In the genomic region with DNA sequence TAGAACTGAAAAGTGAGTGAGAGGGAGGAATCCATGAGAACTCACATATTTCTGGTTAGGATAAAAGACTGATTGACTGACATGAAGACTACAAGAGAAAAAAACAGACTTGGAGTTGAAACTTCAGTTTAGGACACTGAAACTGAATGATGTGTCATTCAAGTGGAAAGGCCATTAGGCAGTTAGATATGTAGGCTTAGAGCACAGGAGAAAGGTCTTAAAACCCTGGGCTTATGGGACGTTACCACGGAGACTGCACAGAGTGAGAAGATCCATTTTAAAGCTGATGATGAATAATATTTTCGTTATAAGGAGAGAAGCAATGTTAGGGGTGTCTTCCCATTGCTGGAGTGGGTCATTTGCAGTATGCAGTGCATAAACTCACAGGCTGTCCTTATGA, we compare ENCODE assay signal across 11 cellular contexts.
A peak's percentile ranks its signal among the peaks of the same experiment; 100 is the strongest.
DNase-seq lines count a peak whose midpoint lies in the region; ATAC-seq and TF ChIP-seq lines count a peak whose summit lies in the region.
"Had no signal": no experiment of that assay in that cellular context is flagged by ENCODE, and none has a peak within 500 bp of the region (broad histone marks: within the 10 kb centered on the region; RNA-seq: fewer than 3 reads in every experiment).

No MANE protein-coding gene starts in this region.

- TF ChIP-seq POLR2A in esophagus squamous epithelium (IDR thresholded peaks at IDR 0.05) = no peak

- 48 to 77% methylated on average over 3 of the region's 3 CpGs for whole genome bisulfite sequencing in esophagus squamous epithelium, 2 donors

- no peaks in the 10 kb centered on the region for H3K27me3 Mint-ChIP-seq in activated T-cell treated with anti-CD3 and anti-CD28 coated beads, Interleukin-2, amount 50 U/mL, for 24 hours
- no peaks in the 10 kb centered on the region for H3K27me3 Mint-ChIP-seq in stimulated activated naive CD8-positive, alpha-beta T cell treated with anti-CD3 and anti-CD28 coated beads, Interleukin-15, Interleukin-2, amounts not matched to agents 100 ng/mL and 50 ng/mL, for 24 hours

- TF ChIP-seq CTCF in RWPE2 (IDR thresholded peaks at IDR 0.05; ENCODE audit: poor library complexity, severe bottlenecking) (no peak), esophagus squamous epithelium (IDR thresholded peaks at IDR 0.05) (no peak), coronary artery (IDR thresholded peaks at IDR 0.05) (no peak)

- ATAC-seq in RWPE2 (ENCODE audit: low read depth) = peak; percentile 15; the same call in 2 of the 3 replicates

- H3K4me3 Mint-ChIP-seq in activated T-cell treated with anti-CD3 and anti-CD28 coated beads, Interleukin-2, amount 50 U/mL, for 24 hours = no peak overlapping the region
- peak overlapping the region; percentile 57 for H3K4me3 Mint-ChIP-seq in stimulated activated naive CD8-positive, alpha-beta T cell treated with anti-CD3 and anti-CD28 coated beads, Interleukin-15, Interleukin-2, amounts not matched to agents 100 ng/mL and 50 ng/mL, for 24 hours
- H3K4me3 Mint-ChIP-seq: activated T-helper 1 cell treated with anti-CD3 and anti-CD28 coated beads, Interleukin-12 subunit alpha, Interleukin-12 subunit beta, Interleukin-2, Interleukin-4 antibody, amounts not matched to agents 30 ng/mL and 10 ng/mL and 1 ng/mL, durations not matched to agents 14 hours and 24 hours and 36 hours had no signal

- intact Hi-C loops in esophagus squamous epithelium (cut with DNase I) = no loop called here

- H3K9me3 ChIP-seq in RWPE2 (ENCODE audit: severe bottlenecking) (no peaks in the 10 kb centered on the region), esophagus squamous epithelium (no peaks in the 10 kb centered on the region)

- H3K36me3 ChIP-seq in RWPE2 (ENCODE audit: low read depth) = 0 out of 2 replicates have a peak, but pooled peaks cover 3% of the 10 kb centered on the region
- no peaks in the 10 kb centered on the region for H3K36me3 ChIP-seq in esophagus squamous epithelium

- no peak for DNase-seq in activated T-cell treated with anti-CD3 and anti-CD28 coated beads, Interleukin-2, amount 50 U/mL, for 24 hours
- DNase-seq in activated T-cell treated with anti-CD3 and anti-CD28 coated beads, Interleukin-2, amount 50 U/mL, for 1 hour = no peak
- no peak for DNase-seq in RWPE2 (ENCODE audit: low spot score)
- no peak for DNase-seq in esophagus squamous epithelium (lab: John Stamatoyannopoulos, UW)
- no peak for DNase-seq in coronary artery (ENCODE audit: low spot score)
- no peak for DNase-seq in cerebellum (ENCODE audit: low spot score)
- DNase-seq in NCI-H446 treated with DMSO at 0.1 percent for 48 hours (lab: John Stamatoyannopoulos, UW) = no peak
- DNase-seq: NCI-H1694 treated with DMSO at 0.1 percent for 48 hours, right cardiac atrium had no signal

- H3K36me3 Mint-ChIP-seq in activated T-cell treated with anti-CD3 and anti-CD28 coated beads, Interleukin-2, amount 50 U/mL, for 24 hours (ENCODE audit: low read depth) = peaks cover 62% of the 10 kb centered on the region
- H3K36me3 Mint-ChIP-seq in stimulated activated naive CD8-positive, alpha-beta T cell treated with anti-CD3 and anti-CD28 coated beads, Interleukin-15, Interleukin-2, amounts not matched to agents 100 ng/mL and 50 ng/mL, for 24 hours (ENCODE audit: low read depth) = peaks cover 14% of the 10 kb centered on the region

- H3K4me1 ChIP-seq in RWPE2 (ENCODE audit: insufficient read depth, poor library complexity, severe bottlenecking) (peaks cover 38% of the 10 kb centered on the region), esophagus squamous epithelium (peaks cover 8 to 50% (median 17%) of the 10 kb centered on the region in 3 donors)

- H3K27me3 ChIP-seq in RWPE2 (ENCODE audit: insufficient read depth, poor library complexity, severe bottlenecking) (no peaks in the 10 kb centered on the region), esophagus squamous epithelium (no peaks in the 10 kb centered on the region)

- H3K27ac ChIP-seq in RWPE2 (ENCODE audit: poor library complexity, severe bottlenecking) = peak overlapping the region; percentile 85
- H3K27ac ChIP-seq in esophagus squamous epithelium = peak overlapping the region; percentile 64 to 81 (median 74)
- H3K27ac ChIP-seq in coronary artery = no peak overlapping the region

- peak overlapping the region; percentile 72 for H3K27ac Mint-ChIP-seq in activated T-cell treated with anti-CD3 and anti-CD28 coated beads, Interleukin-2, amount 50 U/mL, for 24 hours
- peak overlapping the region; percentile 90 for H3K27ac Mint-ChIP-seq in stimulated activated naive CD8-positive, alpha-beta T cell treated with anti-CD3 and anti-CD28 coated beads, Interleukin-15, Interleukin-2, amounts not matched to agents 100 ng/mL and 50 ng/mL, for 24 hours
- H3K27ac Mint-ChIP-seq: activated T-helper 1 cell treated with anti-CD3 and anti-CD28 coated beads, Interleukin-12 subunit alpha, Interleukin-12 subunit beta, Interleukin-2, Interleukin-4 antibody, amounts not matched to agents 30 ng/mL and 10 ng/mL and 1 ng/mL, durations not matched to agents 14 hours and 24 hours and 36 hours had no signal

- no peak overlapping the region for H3K4me3 ChIP-seq in RWPE2 (ENCODE audit: severe bottlenecking)
- no peak overlapping the region for H3K4me3 ChIP-seq in esophagus squamous epithelium
- no peak overlapping the region for H3K4me3 ChIP-seq in coronary artery

- H3K4me1 Mint-ChIP-seq in activated T-cell treated with anti-CD3 and anti-CD28 coated beads, Interleukin-2, amount 50 U/mL, for 24 hours (ENCODE audit: low read depth) = peaks cover 71% of the 10 kb centered on the region
- H3K4me1 Mint-ChIP-seq in stimulated activated naive CD8-positive, alpha-beta T cell treated with anti-CD3 and anti-CD28 coated beads, Interleukin-15, Interleukin-2, amounts not matched to agents 100 ng/mL and 50 ng/mL, for 24 hours (ENCODE audit: low read depth) = peaks cover 68% of the 10 kb centered on the region

- H3K9me3 Mint-ChIP-seq in activated T-cell treated with anti-CD3 and anti-CD28 coated beads, Interleukin-2, amount 50 U/mL, for 24 hours = no peaks in the 10 kb centered on the region
- H3K9me3 Mint-ChIP-seq in stimulated activated naive CD8-positive, alpha-beta T cell treated with anti-CD3 and anti-CD28 coated beads, Interleukin-15, Interleukin-2, amounts not matched to agents 100 ng/mL and 50 ng/mL, for 24 hours = no peaks in the 10 kb centered on the region
- H3K9me3 Mint-ChIP-seq: activated T-helper 1 cell treated with anti-CD3 and anti-CD28 coated beads, Interleukin-12 subunit alpha, Interleukin-12 subunit beta, Interleukin-2, Interleukin-4 antibody, amounts not matched to agents 30 ng/mL and 10 ng/mL and 1 ng/mL, durations not matched to agents 14 hours and 24 hours and 36 hours had no signal

Comparison
In these comparisons a context has a peak if more than half of its experiments do, and no peak if none do; other contexts are left out.
1. H3K27ac ChIP-seq: peak in RWPE2 (single experiment) and esophagus squamous epithelium (4 of 4); none in coronary artery (0 of 2).